In the genomic region with DNA sequence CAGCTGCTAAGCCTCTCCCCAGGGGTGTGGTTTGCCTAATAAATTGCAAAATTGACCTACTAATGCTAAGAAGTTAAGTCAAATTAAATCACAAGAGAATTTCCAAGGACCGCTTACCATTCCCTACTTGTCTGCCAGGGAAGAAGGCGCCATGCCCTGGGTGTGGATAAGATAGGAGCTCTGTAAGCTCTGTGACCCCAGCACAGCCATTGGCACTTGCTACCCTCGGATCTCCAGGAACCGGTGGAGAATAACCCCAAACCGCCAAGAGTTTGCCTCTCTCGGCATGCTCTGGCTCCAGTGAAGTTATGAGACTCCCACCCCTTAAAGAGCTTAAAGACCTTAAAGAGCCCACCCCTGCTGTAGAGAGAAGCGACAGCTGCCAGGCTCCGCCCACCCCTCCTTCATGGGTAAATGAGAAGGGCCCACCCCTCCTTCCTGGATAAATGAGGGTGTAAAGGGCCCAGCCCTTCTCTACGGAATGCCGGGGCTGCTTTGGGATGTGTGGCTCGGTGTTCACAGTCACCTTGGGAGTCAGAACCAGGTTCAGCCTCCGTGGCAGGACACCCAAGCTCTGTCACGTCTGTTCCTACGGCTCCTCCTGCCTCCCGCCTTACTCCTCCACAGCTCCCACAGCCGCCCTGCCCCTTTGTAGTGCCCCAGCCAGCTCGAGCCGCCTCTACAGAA, we compare ENCODE assay signal across 14 cellular contexts. TPM values are rescaled to one million over a fixed set of nuclear protein-coding genes. Genes with fewer than 3 reads are reported as not detected.
A peak's percentile ranks its signal among the peaks of the same experiment; 100 is the strongest.
DNase-seq lines count a peak whose midpoint lies in the region; ATAC-seq, FAIRE-seq and TF ChIP-seq lines count a peak whose summit lies in the region.
"Had no signal": no experiment of that assay in that cellular context is flagged by ENCODE, and none has a peak within 500 bp of the region (broad histone marks: within the 10 kb centered on the region; RNA-seq: fewer than 3 reads in every experiment).

No MANE protein-coding gene starts in this region.

- intact Hi-C loops in gastrocnemius medialis (cut with DNase I; ENCODE audit: low total_unique reads): loop anchor here (5.0 kb wide), 1 partner anchor 38 kb away; no protein-coding TSS in a partner anchor

- ATAC-seq in gastrocnemius medialis (peak in 1 of 2 donors; percentile 24), GM21717 (IDR thresholded peaks at IDR 0.05; ENCODE audit: unreplicated experiment) (no peak)
- ATAC-seq: body of pancreas had no signal

- H3K79me2 ChIP-seq in keratinocyte (ENCODE audit: control insufficient read depth, insufficient read depth, low read length): no peaks in the 10 kb centered on the region

- TF ChIP-seq CTCF in keratinocyte (optimal IDR thresholded peaks at IDR 0.05 in 1 of 3, IDR thresholded peaks at IDR 0.05 in 1 of 3, conservative IDR thresholded peaks at IDR 0.05 in 1 of 3; ENCODE audit: extremely low read depth in 1 of 3, insufficient read depth in 2 of 3, low read length in 3 of 3) (no peak), gastrocnemius medialis (IDR thresholded peaks at IDR 0.05 in 4 of 5, conservative IDR thresholded peaks at IDR 0.05 in 1 of 5) (no peak)

- peak overlapping the region; percentile 58 for H2AFZ ChIP-seq in keratinocyte (ENCODE audit: control insufficient read depth, low read length)

- dilution Hi-C loops in keratinocyte (cut with MboI; ENCODE audit: extremely low pct_ligation_motif_present, low sequenced_read_pairs): loop anchor here (25.0 kb wide), 1 partner anchor 213 kb away; no protein-coding TSS in a partner anchor

- H3K27me3 ChIP-seq in keratinocyte (ENCODE audit: control insufficient read depth, extremely low read depth, insufficient read depth, low read length) (peaks cover 25% of the 10 kb centered on the region), gastrocnemius medialis (no peaks in the 10 kb centered on the region)
- H3K27me3 ChIP-seq: body of pancreas had no signal

- no peaks in the 10 kb centered on the region for H4K20me1 ChIP-seq in keratinocyte (ENCODE audit: control insufficient read depth, extremely low read depth, insufficient read depth, low read length)

- no peak overlapping the region for H3K9ac ChIP-seq in keratinocyte (ENCODE audit: control insufficient read depth, extremely low read depth, insufficient read depth, low read length)

- DNase-seq in DMS 273 (lab: John Stamatoyannopoulos, UW; ENCODE audit: unreplicated experiment): peak; percentile 17
- DNase-seq in DMS 273 treated with DMSO at 0.1 percent for 48 hours (lab: John Stamatoyannopoulos, UW): no peak
- DNase-seq in ecto neural progenitor cell (ENCODE audit: low spot score): peak; percentile 72
- no peak for DNase-seq in keratinocyte (ENCODE audit: low read depth, low spot score)
- DNase-seq in gastrocnemius medialis: no peak
- DNase-seq in NCI-H2107 treated with DMSO at 0.1 percent for 48 hours (lab: John Stamatoyannopoulos, UW; ENCODE audit: unreplicated experiment): no peak
- DNase-seq in NCI-H446 treated with DMSO at 0.1 percent for 48 hours (lab: John Stamatoyannopoulos, UW): no peak
- DNase-seq: activated B cell treated with CpG ODN at 0.5 μM for 24 hours, body of pancreas, Caco-2, nucleus accumbens, SIG-M5 had no signal

- no peaks in the 10 kb centered on the region for H3K9me3 ChIP-seq in keratinocyte (ENCODE audit: control insufficient read depth, low read depth, low read length)
- no peaks in the 10 kb centered on the region for H3K9me3 ChIP-seq in gastrocnemius medialis
- H3K9me3 ChIP-seq: body of pancreas, Caco-2 had no signal

- H3K4me1 ChIP-seq in keratinocyte (ENCODE audit: control insufficient read depth, extremely low read depth, insufficient read depth, low read length) (peaks cover 8% of the 10 kb centered on the region), gastrocnemius medialis (peaks cover 8 to 17% of the 10 kb centered on the region in 2 donors)

- in situ Hi-C loops in gastrocnemius medialis (cut with MboI; ENCODE audit: low sequenced_read_pairs in 4 of 4): loop anchor here (5.0 to 25.0 kb wide), 5 partner anchors 218 to 587 kb away; a partner anchor contains a TSS

- TF ChIP-seq POLR2A in gastrocnemius medialis (IDR thresholded peaks at IDR 0.05): no peak

- H3K36me3 ChIP-seq in keratinocyte (ENCODE audit: control insufficient read depth in 2 of 2, extremely low read depth in 1 of 2, insufficient read depth in 2 of 2, low read length in 2 of 2) (no peaks in the 10 kb centered on the region), gastrocnemius medialis (no peaks in the 10 kb centered on the region)

- H3K4me3 ChIP-seq in keratinocyte (ENCODE audit: control insufficient read depth in 2 of 3, extremely low read depth in 1 of 3, insufficient read depth in 2 of 3, low read depth in 1 of 3, low read length in 3 of 3) (no peak overlapping the region), gastrocnemius medialis (no peak overlapping the region)
- H3K4me3 ChIP-seq: body of pancreas had no signal

- H3K9me1 ChIP-seq in keratinocyte (ENCODE audit: control insufficient read depth, extremely low read depth, insufficient read depth, low read length): no peaks in the 10 kb centered on the region

- no peak for FAIRE-seq in keratinocyte (lab: Jason Lieb, UNC)

- peak overlapping the region; percentile 14 for H3K4me2 ChIP-seq in keratinocyte (ENCODE audit: control insufficient read depth, extremely low read depth, insufficient read depth, low read depth, low read length)

- H3K27ac ChIP-seq in keratinocyte (ENCODE audit: control insufficient read depth, insufficient read depth, low read length) (no peak overlapping the region), gastrocnemius medialis (peak overlapping the region in 3 of 4 donors; percentile 25 to 51 (median 34))
- H3K27ac ChIP-seq: 22Rv1, body of pancreas had no signal

RNA-seq across cellular contexts. Expression of a gene that starts 59.1 kb away (rescaled TPM):
- 0.06 to 0.43 TPM (median 0.36 TPM) in 3 replicates for polyA plus RNA-seq in keratinocyte
- polyA plus RNA-seq in keratinocyte (2011; ENCODE audit: low read depth): 0.07 TPM
- 0.13 and 0.14 TPM in 2 replicates for polyA plus RNA-seq in keratinocyte (2011; cell fraction: cytosol; rRNA removed)
- polyA plus RNA-seq in keratinocyte (2011; cell fraction: nucleus; rRNA removed): 0.24 and 0.25 TPM in 2 replicates
- 0.14 and 0.38 TPM in 2 replicates for polyA plus RNA-seq in keratinocyte (2012; ENCODE audit: low replicate concordance)
- polyA minus RNA-seq in keratinocyte: 0.07 to 0.77 TPM (median 0.56 TPM) in 3 replicates
- 0.58 TPM for polyA minus RNA-seq in keratinocyte (2011; cell fraction: cytosol; rRNA and poly(A)+ RNA removed)
- 0.11 TPM in 1 of 2 replicates, not detected in the other for polyA minus RNA-seq in keratinocyte (2011; cell fraction: nucleus; rRNA and poly(A)+ RNA removed)
- 10 to 100 TPM in 3 of 4 donors, 1 to 10 TPM in 1; 8.7 to 18.8 (median 15.1) TPM for total RNA-seq in gastrocnemius medialis

Comparison
In these comparisons a context has a peak if more than half of its experiments do, and no peak if none do; other contexts are left out.
1. DNase-seq: peak in DMS 273 (single experiment) and ecto neural progenitor cell (single experiment); none in DMS 273 treated with DMSO at 0.1 percent for 48 hours (single experiment), keratinocyte (single experiment), gastrocnemius medialis (0 of 2), NCI-H2107 treated with DMSO at 0.1 percent for 48 hours (single experiment) and NCI-H446 treated with DMSO at 0.1 percent for 48 hours (single experiment).